ENCODE assay signal across 9 cellular contexts in the genomic region with DNA sequence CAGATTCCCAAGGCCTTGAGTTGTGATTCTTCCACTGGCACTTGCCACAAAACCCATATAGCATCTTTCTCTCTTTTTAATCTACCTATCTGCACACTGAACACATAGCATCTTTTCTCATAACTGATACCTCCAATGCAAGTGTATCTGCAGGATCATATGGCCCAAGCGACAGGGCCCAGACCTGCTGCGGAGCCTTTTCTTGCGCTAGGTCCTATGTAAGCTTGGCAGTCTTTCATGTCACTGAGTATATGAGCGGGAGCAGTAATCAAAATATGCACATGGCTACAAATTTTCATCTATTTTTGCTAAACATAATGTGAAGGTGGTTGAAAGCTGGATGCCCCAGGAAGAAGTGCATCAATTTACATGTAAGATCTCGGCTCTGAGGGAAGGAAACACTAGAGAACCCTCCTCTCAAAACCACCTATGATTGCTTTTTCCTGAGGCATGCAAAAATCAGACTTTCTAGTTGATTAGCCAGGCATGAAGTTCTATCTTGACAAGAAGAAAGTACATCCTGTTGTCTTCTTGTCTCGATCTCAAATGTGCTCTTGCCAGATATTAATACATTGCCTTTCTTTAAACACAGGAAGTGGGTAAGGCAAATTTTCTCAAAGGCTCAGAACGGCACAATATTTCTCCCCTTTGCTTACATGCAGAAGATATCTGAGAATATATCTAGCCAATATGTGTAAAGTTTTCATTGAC. TPM values are rescaled to one million over a fixed set of nuclear protein-coding genes. Genes with fewer than 3 reads are reported as not detected.
DNase-seq lines count a peak whose midpoint lies in the region; ATAC-seq and TF ChIP-seq lines count a peak whose summit lies in the region.
"Had no signal": no experiment of that assay in that cellular context is flagged by ENCODE, and none has a peak within 500 bp of the region (broad histone marks: within the 10 kb centered on the region; RNA-seq: fewer than 3 reads in every experiment).

No MANE protein-coding gene starts in this region.

- H3K27ac ChIP-seq in adrenal gland (no peak overlapping the region), tibial nerve (peak overlapping the region in 1 of 4 donors; percentile 64), PC-9 (no peak overlapping the region)

- H3K4me3 ChIP-seq in adrenal gland = no peak overlapping the region
- no peak overlapping the region for H3K4me3 ChIP-seq in tibial nerve
- no peak overlapping the region for H3K4me3 ChIP-seq in PC-9
- H3K4me3 ChIP-seq: GM23338 had no signal

- H3K9me3 Mint-ChIP-seq in immature natural killer cell = no peaks in the 10 kb centered on the region
- H3K9me3 Mint-ChIP-seq: GM23338 had no signal

- peak; percentile 43 to 66 (median 57) for DNase-seq in immature natural killer cell
- DNase-seq in adrenal gland = no peak
- no peak for DNase-seq in 8988T
- no peak for DNase-seq in tibial nerve (ENCODE audit: low spot score in 2 of 2)
- DNase-seq in PC-9 = no peak

- H3K36me3 ChIP-seq in adrenal gland (replicated peaks in 1 of 2) = no peaks in the 10 kb centered on the region
- H3K36me3 ChIP-seq in tibial nerve = no peaks in the 10 kb centered on the region
- H3K36me3 ChIP-seq in PC-9 (ENCODE audit: low read depth) = no peaks in the 10 kb centered on the region

- no peaks in the 10 kb centered on the region for H3K9me2 ChIP-seq in PC-9 (ENCODE audit: insufficient read depth)

- H3K36me3 Mint-ChIP-seq in immature natural killer cell = peaks cover 0 to 6% (median 0%) of the 10 kb centered on the region in 3 donors

- H3K9me3 ChIP-seq in adrenal gland (replicated peaks in 1 of 3) = no peaks in the 10 kb centered on the region
- no peaks in the 10 kb centered on the region for H3K9me3 ChIP-seq in tibial nerve
- no peaks in the 10 kb centered on the region for H3K9me3 ChIP-seq in PC-9 (ENCODE audit: insufficient read depth, low read depth)

- no peak for TF ChIP-seq EP300 in tibial nerve (IDR thresholded peaks at IDR 0.05)

- no peaks in the 10 kb centered on the region for H3K79me2 ChIP-seq in PC-9 (ENCODE audit: low read depth)

- intact Hi-C loops in adrenal gland (cut with DNase I) (no loop called here), PC-9 (cut with micrococcal nuclease; ENCODE audit: unreplicated experiment) (no loop called here)

- POLR2A ChIA-PET in PC-9 (lab: Charles Lee; ENCODE audit: unreplicated experiment) = interaction anchor here (0.6 kb wide), 1 partner anchor 337 kb away, joined by 3 read pairs; no protein-coding TSS in a partner anchor

- peak overlapping the region; percentile 87 to 98 (median 95) for H3K27ac Mint-ChIP-seq in immature natural killer cell
- H3K27ac Mint-ChIP-seq: GM23338 had no signal

- no peak overlapping the region for H2AFZ ChIP-seq in PC-9
- H2AFZ ChIP-seq: GM23338 had no signal

- no peaks in the 10 kb centered on the region for H4K20me1 ChIP-seq in PC-9 (ENCODE audit: insufficient read depth)

- no peak for TF ChIP-seq CTCF in adrenal gland (IDR thresholded peaks at IDR 0.05)
- TF ChIP-seq CTCF in tibial nerve (IDR thresholded peaks at IDR 0.05) = no peak
- no peak for TF ChIP-seq CTCF in PC-9 (conservative IDR thresholded peaks at IDR 0.05)

- no peak overlapping the region for H3K4me2 ChIP-seq in PC-9
- H3K4me2 ChIP-seq: GM23338 had no signal

- peaks cover 3 to 5% (median 3%) of the 10 kb centered on the region in 3 donors for H3K27me3 Mint-ChIP-seq in immature natural killer cell (ENCODE audit: low read depth in 3 of 3)

- CTCF ChIA-PET in PC-9 (lab: Charles Lee) = no interaction called here

- 75 to 85% (median 80%) methylated on average over 7 of the region's 7 CpGs for WGBS in adrenal gland, 4 donors
- 75 to 78% methylated on average over 7 of the region's 7 CpGs for WGBS in tibial nerve, 2 donors

- ATAC-seq in GM18499 (IDR thresholded peaks at IDR 0.05; ENCODE audit: insufficient read depth, unreplicated experiment) (peak; percentile 95), GM21423 (IDR thresholded peaks at IDR 0.05; ENCODE audit: unreplicated experiment) (peak; percentile 87), HG03460 (IDR thresholded peaks at IDR 0.05; ENCODE audit: unreplicated experiment) (peak; percentile 86)
- ATAC-seq: GM23338 had no signal

- peaks cover 48 to 62% of the 10 kb centered on the region in 2 donors for H3K4me1 Mint-ChIP-seq in immature natural killer cell

- H3F3A ChIP-seq in PC-9 (ENCODE audit: insufficient read depth, low read depth) = no peaks in the 10 kb centered on the region

- BruUV-seq in PC-9 (replicated peaks; lab: Mats Ljungman, UMichigan) = no TSS peak

- H3K27me3 ChIP-seq in adrenal gland (no peaks in the 10 kb centered on the region), tibial nerve (no peaks in the 10 kb centered on the region), PC-9 (ENCODE audit: insufficient read depth, low read depth) (no peaks in the 10 kb centered on the region)

- H3K4me1 ChIP-seq in adrenal gland (replicated peaks in 1 of 2) (no peaks in the 10 kb centered on the region), tibial nerve (peaks cover 0 to 19% (median 0%) of the 10 kb centered on the region in 4 donors), PC-9 (replicated peaks; ENCODE audit: insufficient read depth) (no peaks in the 10 kb centered on the region)

- H3K4me3 Mint-ChIP-seq in immature natural killer cell = peak overlapping the region; percentile 55 to 86 (median 74)
- H3K4me3 Mint-ChIP-seq: GM23338 had no signal

- TF ChIP-seq POLR2A in adrenal gland (IDR thresholded peaks at IDR 0.05) = no peak
- no peak for TF ChIP-seq POLR2A in tibial nerve (IDR thresholded peaks at IDR 0.05)

RNA-seq across cellular contexts. Expression of gene CEMIP2, which starts 26.9 kb away (rescaled TPM):
- polyA plus RNA-seq in immature natural killer cell = 10 to 100 TPM; 16.9 to 32.7 (median 21.8) TPM
- total RNA-seq in adrenal gland = 10 to 100 TPM; 16.2 to 84.6 (median 36.8) TPM
- 10 to 100 TPM in 1 of 3 donors, 1 to 10 TPM in 2; 6.8 to 14.6 (median 7.4) TPM for polyA plus RNA-seq in adrenal gland
- 100 to 1,000 TPM; 107 to 126 (median 118) TPM for total RNA-seq in tibial nerve
- total RNA-seq in PC-9 (2021) = 60.7 and 77.0 TPM in 2 replicates

Comparison
In these comparisons a context has a peak if more than half of its experiments do, and no peak if none do; other contexts are left out.
1. DNase-seq: peak in immature natural killer cell (3 of 3); none in adrenal gland (0 of 7), 8988T (single experiment), tibial nerve (0 of 2) and PC-9 (0 of 2).
2. Peak in every context shown above with its lines, with median percentiles within 50 percentile points of each other: ATAC-seq.